ENCODE assay signal across 8 cellular contexts in genomic region chr1:155688318-155689121, GRCh38. TPM values are rescaled to one million over a fixed set of nuclear protein-coding genes. Genes with fewer than 3 reads are reported as not detected.
A peak's percentile ranks its signal among the peaks of the same experiment; 100 is the strongest.
DNase-seq lines count a peak whose midpoint lies in the region; ATAC-seq and TF ChIP-seq lines count a peak whose summit lies in the region.

TSS of gene DAP3 (plus strand) at chr1:155689091. CDS start at chr1:155709780, 20,689 bp downstream.
TSS of gene YY1AP1 (minus strand) at chr1:155688774. CDS start at chr1:155680436, 8,338 bp downstream.

- TF ChIP-seq CTCF in AG04450 (IDR thresholded peaks at IDR 0.05; ENCODE audit: low read depth, low read length) (no peak), WI38 (IDR thresholded peaks at IDR 0.05; ENCODE audit: low read depth, low read length) (no peak), breast epithelium (IDR thresholded peaks at IDR 0.05) (peak in 2 of 3 donors; percentile 41 to 50)

- POLR2A ChIA-PET in AG04450 (lab: Yijun Ruan, JAX) = no interaction called here

- H3K27ac ChIP-seq in AG04450 (ENCODE audit: low read depth, low read length) (peak within 1 kb of the TSS; percentile 96), breast epithelium (peak within 1 kb of the TSS; percentile 95 to 97), skin epidermis (peak within 1 kb of the TSS; percentile 95 to 100 (median 99))

- DNase-seq in AG04450 (ENCODE audit: low read depth, low spot score) = peak; percentile 55
- DNase-seq in NCI-H226 = peak; percentile 80
- DNase-seq in breast epithelium (ENCODE audit: low spot score in 2 of 2) = peak; percentile 86 to 93
- peak; percentile 94 for DNase-seq in iPS-NIHi11 (ENCODE audit: low spot score)

- intact Hi-C loops in breast epithelium (cut with DNase I; ENCODE audit: low total_unique reads) = loop anchor here (10.0 kb wide), 1 partner anchor 724 kb away; the partner anchor contains the start of gene PYGO2

- H3K27me3 ChIP-seq in AG04450 (ENCODE audit: control insufficient read depth, insufficient read depth, low read length) (no peaks in the 10 kb centered on the region), breast epithelium (no peaks in the 10 kb centered on the region)

- H3K36me3 ChIP-seq in breast epithelium = no peaks in the 10 kb centered on the region

- CTCF ChIA-PET in AG04450 (lab: Charles Lee) = no interaction called here

- TF ChIP-seq POLR2A in breast epithelium (IDR thresholded peaks at IDR 0.05) = peak; percentile 57

- ATAC-seq in GM18907 (IDR thresholded peaks at IDR 0.05; ENCODE audit: unreplicated experiment) (peak; percentile 85), HG03139 (IDR thresholded peaks at IDR 0.05; ENCODE audit: unreplicated experiment) (peak; percentile 70)

- H3K9me3 ChIP-seq in AG04450 (ENCODE audit: control insufficient read depth, insufficient read depth, low read length) = no peaks in the 10 kb centered on the region; the same call in 1 of the 2 replicates
- H3K9me3 ChIP-seq in breast epithelium = no peaks in the 10 kb centered on the region

- H3K4me3 ChIP-seq in AG04450 (ENCODE audit: low read depth, low read length) = peak within 1 kb of the TSS; percentile 90
- peak within 1 kb of the TSS; percentile 92 for H3K4me3 ChIP-seq in WI38 (ENCODE audit: low read depth, low read length)
- H3K4me3 ChIP-seq in breast epithelium = peak within 1 kb of the TSS; percentile 91 to 97 (median 94)
- H3K4me3 ChIP-seq in skin epidermis = peak within 1 kb of the TSS; percentile 67 to 98 (median 87)

- H3K4me1 ChIP-seq in breast epithelium = peaks cover 3% of the 10 kb centered on the region in 2 donors

RNA-seq across cellular contexts. Expression of gene DAP3, which starts in this region (rescaled TPM):
- 150 and 152 TPM in 2 replicates for polyA plus RNA-seq in AG04450 (2011; rRNA removed)
- 140 and 149 TPM in 2 replicates for polyA minus RNA-seq in AG04450 (2011; rRNA and poly(A)+ RNA removed)
- total RNA-seq in breast epithelium = 100 to 1,000 TPM; 143 to 195 (median 168) TPM

RNA-seq across cellular contexts. Expression of gene YY1AP1, which starts in this region (rescaled TPM):
- 58.1 and 70.0 TPM in 2 replicates for polyA plus RNA-seq in AG04450 (2011; rRNA removed)
- polyA minus RNA-seq in AG04450 (2011; rRNA and poly(A)+ RNA removed) = 46.9 and 64.4 TPM in 2 replicates
- 100 to 1,000 TPM; 107 to 156 (median 155) TPM for total RNA-seq in breast epithelium

Comparison
In these comparisons a context has a peak if more than half of its experiments do, and no peak if none do; other contexts are left out.
1. Peak in every context shown above with its lines: DNase-seq, ATAC-seq, H3K4me3 ChIP-seq and H3K27ac ChIP-seq.
2. CTCF ChIP-seq: peak in breast epithelium (2 of 3); none in AG04450 (single experiment) and WI38 (single experiment).